In genomic region chr2:33859791-33860461, GRCh38 we compare ENCODE assay signal across 14 cellular contexts.
A peak's percentile ranks its signal among the peaks of the same experiment; 100 is the strongest.
DNase-seq lines count a peak whose midpoint lies in the region; ATAC-seq and TF ChIP-seq lines count a peak whose summit lies in the region.
"Had no signal": no experiment of that assay in that cellular context is flagged by ENCODE, and none has a peak within 500 bp of the region (broad histone marks: within the 10 kb centered on the region; RNA-seq: fewer than 3 reads in every experiment).

No MANE protein-coding gene starts in this region.

- no peaks in the 10 kb centered on the region for H3K36me3 Mint-ChIP-seq in neural progenitor cell

- H3K23ac ChIP-seq in trophoblast cell (ENCODE audit: low read length): no peak overlapping the region

- H3K4me1 Mint-ChIP-seq in neural progenitor cell: peaks cover 11% of the 10 kb centered on the region

- H3K79me2 ChIP-seq in neural progenitor cell (ENCODE audit: low read depth) (no peaks in the 10 kb centered on the region), trophoblast cell (ENCODE audit: control insufficient read depth, insufficient read depth, low read length, poor library complexity) (no peaks in the 10 kb centered on the region)

- H2BK5ac ChIP-seq in trophoblast cell (ENCODE audit: low read depth, low read length, poor library complexity): no peak overlapping the region

- H4K20me1 ChIP-seq in neural progenitor cell (ENCODE audit: low read depth): no peaks in the 10 kb centered on the region

- no peak overlapping the region for H2BK12ac ChIP-seq in trophoblast cell (ENCODE audit: low read length)

- H3K36me3 ChIP-seq in endocrine pancreas (ENCODE audit: control insufficient read depth, insufficient read depth, low read length) (no peaks in the 10 kb centered on the region), neural progenitor cell (no peaks in the 10 kb centered on the region), trophoblast cell (ENCODE audit: control insufficient read depth in 1 of 2, insufficient read depth in 2 of 2, low read length in 2 of 2) (no peaks in the 10 kb centered on the region)
- H3K36me3 ChIP-seq: gastroesophageal sphincter, tibial nerve had no signal

- H3K9me3 Mint-ChIP-seq in neural progenitor cell: peaks cover 9% of the 10 kb centered on the region

- WGBS in trophoblast cell (ENCODE audit: extremely low coverage, insufficient coverage, insufficient read length): no CpG with 5 or more reads among the region's 11 CpGs

- no peaks in the 10 kb centered on the region for H3K79me1 ChIP-seq in trophoblast cell (ENCODE audit: low read length)

- no peak overlapping the region for H4K91ac ChIP-seq in trophoblast cell (ENCODE audit: low read depth, low read length)

- H3K4me3 Mint-ChIP-seq in neural progenitor cell: no peak overlapping the region
- H3K4me3 Mint-ChIP-seq: CD4-positive, alpha-beta T cell had no signal

- H2AFZ ChIP-seq in neural progenitor cell (replicated peaks) (peak overlapping the region; percentile 85), trophoblast cell (ENCODE audit: insufficient read depth, low read length, poor library complexity) (no peak overlapping the region)

- TF ChIP-seq CTCF in neural progenitor cell (IDR thresholded peaks at IDR 0.05): no peak

- no peak overlapping the region for H3K9ac ChIP-seq in endocrine pancreas (ENCODE audit: control insufficient read depth, insufficient read depth, low read length)
- H3K9ac ChIP-seq in neural progenitor cell: no peak overlapping the region
- H3K9ac ChIP-seq in trophoblast cell (ENCODE audit: low read length): no peak overlapping the region

- no peak overlapping the region for H2BK120ac ChIP-seq in trophoblast cell (ENCODE audit: insufficient read depth, low read length, poor library complexity)

- no peaks in the 10 kb centered on the region for H3F3A ChIP-seq in neural progenitor cell (ENCODE audit: low read depth)

- H3K4me2 ChIP-seq in neural progenitor cell (no peak overlapping the region), trophoblast cell (ENCODE audit: low read length) (no peak overlapping the region)

- DNase-seq in Kasumi-1 (lab: John Stamatoyannopoulos, UW) (peak; percentile 86 to 93), neural progenitor cell (ENCODE audit: low spot score) (no peak), RPMI8226 (no peak), trophoblast cell (no peak), AG20443 (ENCODE audit: low spot score) (no peak)
- DNase-seq: CD4-positive, alpha-beta T cell; effector CD8-positive, alpha-beta T cell; NK-92 treated with Interleukin-12 subunit alpha and Interleukin-12 subunit beta, amount 100 ng/mL, for 24 hours; T1000 had no signal

- ATAC-seq in GM18868 (IDR thresholded peaks at IDR 0.05; ENCODE audit: unreplicated experiment): peak; percentile 67
- ATAC-seq: gastroesophageal sphincter, Right ventricle myocardium inferior had no signal

- H3K4me1 ChIP-seq in endocrine pancreas (ENCODE audit: control insufficient read depth, insufficient read depth, low read length) (no peaks in the 10 kb centered on the region), neural progenitor cell (peaks cover 12% of the 10 kb centered on the region), trophoblast cell (ENCODE audit: control insufficient read depth in 1 of 2, insufficient read depth in 2 of 2, low read length in 2 of 2) (no peaks in the 10 kb centered on the region)
- H3K4me1 ChIP-seq: gastroesophageal sphincter, tibial nerve had no signal

- no peak overlapping the region for H2AK5ac ChIP-seq in trophoblast cell (ENCODE audit: low read length)

- H3K27me3 Mint-ChIP-seq in neural progenitor cell (ENCODE audit: insufficient read depth, low read depth): peaks cover 4% of the 10 kb centered on the region
- H3K27me3 Mint-ChIP-seq: CD4-positive, alpha-beta T cell had no signal

- peak overlapping the region; percentile 25 for H3K4me3 ChIP-seq in endocrine pancreas (ENCODE audit: control insufficient read depth, insufficient read depth, low read length)
- H3K4me3 ChIP-seq in neural progenitor cell: no peak overlapping the region
- no peak overlapping the region for H3K4me3 ChIP-seq in trophoblast cell (ENCODE audit: low read depth, low read length)
- H3K4me3 ChIP-seq: gastroesophageal sphincter, tibial nerve had no signal

- no peak overlapping the region for H3K18ac ChIP-seq in trophoblast cell (ENCODE audit: low read length)

- H4K8ac ChIP-seq in trophoblast cell (ENCODE audit: low read depth, low read length): no peak overlapping the region

- no peak overlapping the region for H3K4ac ChIP-seq in trophoblast cell (ENCODE audit: low read depth, low read length)

- H3K27me3 ChIP-seq in endocrine pancreas (ENCODE audit: control insufficient read depth, insufficient read depth, low read length) (peaks cover 6% of the 10 kb centered on the region), neural progenitor cell (no peaks in the 10 kb centered on the region), trophoblast cell (ENCODE audit: insufficient read depth, low read length) (no peaks in the 10 kb centered on the region)
- H3K27me3 ChIP-seq: gastroesophageal sphincter, tibial nerve had no signal

- H4K12ac ChIP-seq in trophoblast cell (ENCODE audit: low read depth, low read length): no peak overlapping the region

- no peak overlapping the region for H3K27ac Mint-ChIP-seq in neural progenitor cell
- H3K27ac Mint-ChIP-seq: CD4-positive, alpha-beta T cell had no signal

- no peaks in the 10 kb centered on the region for H3K9me3 ChIP-seq in endocrine pancreas (ENCODE audit: control insufficient read depth, low read length)
- H3K9me3 ChIP-seq in neural progenitor cell (ENCODE audit: low read depth): no peaks in the 10 kb centered on the region
- H3K9me3 ChIP-seq in trophoblast cell (ENCODE audit: insufficient read depth, low read depth, low read length): no peaks in the 10 kb centered on the region
- H3K9me3 ChIP-seq: gastroesophageal sphincter had no signal

- H3K14ac ChIP-seq in trophoblast cell (ENCODE audit: low read length): no peak overlapping the region

- H3K27ac ChIP-seq in neural progenitor cell: no peak overlapping the region
- H3K27ac ChIP-seq in trophoblast cell (ENCODE audit: low read depth, low read length): no peak overlapping the region
- H3K27ac ChIP-seq: gastroesophageal sphincter, tibial nerve had no signal

Comparison
In these comparisons a context has a peak if more than half of its experiments do, and no peak if none do; other contexts are left out.
1. DNase-seq: peak in Kasumi-1 (2 of 2); none in neural progenitor cell (single experiment), RPMI8226 (single experiment), trophoblast cell (0 of 2) and AG20443 (single experiment).